In genomic region chr1:151583796-151584195, GRCh38 we compare ENCODE assay signal across 17 cellular contexts.
"Had no signal": no experiment of that assay in that cellular context is flagged by ENCODE, and none has a peak within 500 bp of the region (broad histone marks: within the 10 kb centered on the region; RNA-seq: fewer than 3 reads in every experiment).

No MANE protein-coding gene starts in this region.

- H3K9me3 Mint-ChIP-seq: activated naive CD4-positive, alpha-beta T cell treated with anti-CD3 and anti-CD28 coated beads, Interleukin-2, amount 10 ng/mL, durations not matched to agents 7 days and 5 days; activated T-helper 2 cell treated with anti-CD3 and anti-CD28 coated beads, Interferon-gamma antibody, Interleukin-2, Interleukin-4, amounts not matched to agents 10 μg/mL and 5 μg/mL and 100 μg/mL, durations not matched to agents 14 hours and 24 hours and 36 hours; endodermal cell; memory B cell; neural crest cell; T-cell had no signal

- H3K36me3 Mint-ChIP-seq: activated naive CD4-positive, alpha-beta T cell treated with anti-CD3 and anti-CD28 coated beads, Interleukin-2, amount 10 ng/mL, durations not matched to agents 7 days and 5 days; memory B cell; T-cell had no signal

- H3K4me3 ChIP-seq: heart left ventricle, left lung, thyroid gland had no signal

- H3K27me3 ChIP-seq: heart left ventricle, left lung, thyroid gland had no signal

- H3K4me1 ChIP-seq: left lung had no signal

- H3K27me3 Mint-ChIP-seq: memory B cell, T-cell had no signal

- H3K4me1 Mint-ChIP-seq: activated naive CD4-positive, alpha-beta T cell treated with anti-CD3 and anti-CD28 coated beads, Interleukin-2, amount 10 ng/mL, durations not matched to agents 7 days and 5 days; memory B cell; T-cell had no signal

- H3K9me3 ChIP-seq: heart left ventricle, left lung, thyroid gland had no signal

- FAIRE-seq: islet of Langerhans, small intestine had no signal

- H3K27ac ChIP-seq: heart left ventricle, left lung had no signal

- ATAC-seq: heart left ventricle, left lung, T-cell had no signal

- DNase-seq: activated CD4-positive, alpha-beta T cell treated with anti-CD3 and anti-CD28 coated beads for 48 hours; activated naive CD4-positive, alpha-beta T cell treated with anti-CD3 and anti-CD28 coated beads, Interleukin-2, amount 10 ng/mL, durations not matched to agents 7 days and 5 days; activated T-cell treated with anti-CD3 and anti-CD28 coated beads for 4 hours; central memory CD4-positive, alpha-beta T cell; dermis blood vessel endothelial cell; endodermal cell; foreskin melanocyte; heart left ventricle; left lung; retina; T-cell; thyroid gland had no signal

- H3K4me3 Mint-ChIP-seq: activated naive CD4-positive, alpha-beta T cell treated with anti-CD3 and anti-CD28 coated beads, Interleukin-2, amount 10 ng/mL, durations not matched to agents 7 days and 5 days; endodermal cell; memory B cell; neural crest cell; T-cell had no signal

- H3K27ac Mint-ChIP-seq: activated naive CD4-positive, alpha-beta T cell treated with anti-CD3 and anti-CD28 coated beads, Interleukin-2, amount 10 ng/mL, durations not matched to agents 7 days and 5 days; activated T-helper 2 cell treated with anti-CD3 and anti-CD28 coated beads, Interferon-gamma antibody, Interleukin-2, Interleukin-4, amounts not matched to agents 10 μg/mL and 5 μg/mL and 100 μg/mL, durations not matched to agents 14 hours and 24 hours and 36 hours; endodermal cell; memory B cell; T-cell had no signal
